20 cellular contexts compared by ENCODE assay signal in the genomic region with DNA sequence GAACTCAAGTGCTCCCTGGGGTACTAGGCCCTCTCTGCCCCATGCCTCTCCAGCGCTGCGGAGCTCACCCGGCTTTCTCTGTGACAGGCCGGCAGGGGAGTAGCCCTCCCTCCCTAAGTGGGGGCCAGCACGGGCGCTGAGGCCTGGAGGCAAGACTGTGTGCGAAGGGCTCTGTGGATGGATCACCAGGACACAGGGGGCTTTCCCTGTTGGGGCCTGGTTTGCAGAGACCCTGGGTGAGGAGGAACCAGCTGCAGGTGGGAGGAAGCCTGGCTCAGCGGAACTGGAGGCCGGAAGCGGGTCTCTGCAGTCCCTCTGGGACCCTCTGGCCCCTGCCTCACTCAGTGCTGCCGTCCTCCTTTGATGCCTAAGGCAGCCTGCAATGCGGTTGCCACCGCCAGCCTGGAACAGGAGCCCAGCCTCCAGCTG.
DNase-seq lines count a peak whose midpoint lies in the region; ATAC-seq and TF ChIP-seq lines count a peak whose summit lies in the region.
"Had no signal": no experiment of that assay in that cellular context is flagged by ENCODE, and none has a peak within 500 bp of the region (broad histone marks: within the 10 kb centered on the region; RNA-seq: fewer than 3 reads in every experiment).

No MANE protein-coding gene starts in this region.

- H3K9me3 ChIP-seq in left ventricle myocardium inferior (replicated peaks): no peaks in the 10 kb centered on the region
- H3K9me3 ChIP-seq in CD4-positive, alpha-beta memory T cell (ENCODE audit: control insufficient read depth in 1 of 2, low read length in 2 of 2): no peaks in the 10 kb centered on the region
- H3K9me3 ChIP-seq: suprapubic skin had no signal

- peaks cover 2% of the 10 kb centered on the region for H3K4me1 Mint-ChIP-seq in endothelial cell (ENCODE audit: unreplicated experiment)
- peaks cover 10 to 19% of the 10 kb centered on the region in 2 donors for H3K4me1 Mint-ChIP-seq in stimulated activated naive B cell treated with anti-CD40 and anti-IgM and Interleukin-4, amounts not matched to agents 10 μg/mL and 1 μg/mL and 100 μg/mL, for 72 hours
- H3K4me1 Mint-ChIP-seq in CD4-positive, alpha-beta memory T cell: peaks cover 3 to 8% (median 3%) of the 10 kb centered on the region in 4 donors
- no peaks in the 10 kb centered on the region for H3K4me1 Mint-ChIP-seq in activated naive CD8-positive, alpha-beta T cell treated with anti-CD3 and anti-CD28 coated beads for 36 hours

- no peak overlapping the region for H3K4me3 Mint-ChIP-seq in endothelial cell (ENCODE audit: unreplicated experiment)
- H3K4me3 Mint-ChIP-seq in stimulated activated naive B cell treated with anti-CD40 and anti-IgM and Interleukin-4, amounts not matched to agents 10 μg/mL and 1 μg/mL and 100 μg/mL, for 72 hours: no peak overlapping the region
- no peak overlapping the region for H3K4me3 Mint-ChIP-seq in CD4-positive, alpha-beta memory T cell
- no peak overlapping the region for H3K4me3 Mint-ChIP-seq in activated naive CD8-positive, alpha-beta T cell treated with anti-CD3 and anti-CD28 coated beads for 36 hours
- H3K4me3 Mint-ChIP-seq: activated CD8-positive, alpha-beta memory T cell treated with anti-CD3 and anti-CD28 coated beads, Interleukin-2, amount 10 ng/mL, durations not matched to agents 7 days and 5 days; T-helper 2 cell treated with Interferon-gamma antibody and Interleukin-4, amounts not matched to agents 5 μg/mL and 100 μg/mL, for 36 hours had no signal

- H3K27ac ChIP-seq in left ventricle myocardium inferior (replicated peaks): peak overlapping the region; percentile 74
- H3K27ac ChIP-seq in CD4-positive, alpha-beta memory T cell (ENCODE audit: low read depth, low read length): no peak overlapping the region
- H3K27ac ChIP-seq: suprapubic skin had no signal

- no peaks in the 10 kb centered on the region for H3K27me3 ChIP-seq in left ventricle myocardium inferior (ENCODE audit: low read depth)
- H3K27me3 ChIP-seq in CD4-positive, alpha-beta memory T cell (ENCODE audit: insufficient read depth, low read length): no peaks in the 10 kb centered on the region
- H3K27me3 ChIP-seq: suprapubic skin had no signal

- H3K9me3 Mint-ChIP-seq in endothelial cell (ENCODE audit: unreplicated experiment): no peaks in the 10 kb centered on the region
- H3K9me3 Mint-ChIP-seq in stimulated activated naive B cell treated with anti-CD40 and anti-IgM and Interleukin-4, amounts not matched to agents 10 μg/mL and 1 μg/mL and 100 μg/mL, for 72 hours: no peaks in the 10 kb centered on the region
- peaks cover 0 to 3% (median 0%) of the 10 kb centered on the region in 8 donors for H3K9me3 Mint-ChIP-seq in CD4-positive, alpha-beta memory T cell
- H3K9me3 Mint-ChIP-seq in activated naive CD8-positive, alpha-beta T cell treated with anti-CD3 and anti-CD28 coated beads for 36 hours: no peaks in the 10 kb centered on the region
- H3K9me3 Mint-ChIP-seq: T-helper 2 cell treated with Interferon-gamma antibody and Interleukin-4, amounts not matched to agents 5 μg/mL and 100 μg/mL, for 36 hours had no signal

- peaks cover 63% of the 10 kb centered on the region for H3K36me3 ChIP-seq in left ventricle myocardium inferior
- peaks cover 2% of the 10 kb centered on the region for H3K36me3 ChIP-seq in CD4-positive, alpha-beta memory T cell (ENCODE audit: insufficient read depth, low read length)

- POLR2A ChIA-PET in CD4-positive, alpha-beta memory T cell (lab: Charles Lee; ENCODE audit: partially characterized antibody): no interaction called here

- TF ChIP-seq CTCF in left ventricle myocardium inferior (IDR thresholded peaks at IDR 0.05; ENCODE audit: borderline replicate concordance) (no peak), endothelial cell (IDR thresholded peaks at IDR 0.05; ENCODE audit: unreplicated experiment) (no peak)

- DNase-seq in left ventricle myocardium inferior (no peak), cardiac septum (ENCODE audit: low spot score) (no peak), NCI-H345 (lab: John Stamatoyannopoulos, UW) (peak; percentile 39), endothelial cell (ENCODE audit: low spot score) (no peak), epidermal melanocyte (ENCODE audit: insufficient read length, low spot score) (no peak)
- no peak for DNase-seq in stimulated activated naive B cell treated with anti-CD40 and anti-IgM and Interleukin-4, amounts not matched to agents 10 μg/mL and 1 μg/mL and 100 μg/mL, for 72 hours
- no peak for DNase-seq in CD4-positive, alpha-beta memory T cell
- no peak for DNase-seq in activated naive CD8-positive, alpha-beta T cell treated with anti-CD3 and anti-CD28 coated beads for 36 hours
- DNase-seq: activated CD4-positive, CD25-positive, alpha-beta regulatory T cell treated with anti-CD3 and anti-CD28 coated beads, Interleukin-2, amount 50 U/mL, for 72 hours; activated CD8-positive, alpha-beta memory T cell treated with anti-CD3 and anti-CD28 coated beads, Interleukin-2, amount 10 ng/mL, durations not matched to agents 7 days and 5 days; activated gamma-delta T cell treated with Interleukin-2 at 50 U/mL for 16 hours; anterior cingulate cortex; KG1; kidney glomerular epithelial cell; midbrain; NCI-H1105 treated with DMSO at 0.1 percent for 48 hours; NCI-H446; occipital lobe had no signal

- H3K27ac Mint-ChIP-seq in endothelial cell (ENCODE audit: unreplicated experiment): peak overlapping the region; percentile 48
- H3K27ac Mint-ChIP-seq in stimulated activated naive B cell treated with anti-CD40 and anti-IgM and Interleukin-4, amounts not matched to agents 10 μg/mL and 1 μg/mL and 100 μg/mL, for 72 hours: peak overlapping the region; percentile 84
- H3K27ac Mint-ChIP-seq in CD4-positive, alpha-beta memory T cell: no peak overlapping the region
- H3K27ac Mint-ChIP-seq in activated naive CD8-positive, alpha-beta T cell treated with anti-CD3 and anti-CD28 coated beads for 36 hours: no peak overlapping the region
- H3K27ac Mint-ChIP-seq: activated CD8-positive, alpha-beta memory T cell treated with anti-CD3 and anti-CD28 coated beads, Interleukin-2, amount 10 ng/mL, durations not matched to agents 7 days and 5 days; T-helper 2 cell treated with Interferon-gamma antibody and Interleukin-4, amounts not matched to agents 5 μg/mL and 100 μg/mL, for 36 hours had no signal

- CTCF ChIA-PET in CD4-positive, alpha-beta memory T cell (lab: Charles Lee; ENCODE audit: partially characterized antibody): no interaction called here

- intact Hi-C loops in left ventricle myocardium inferior (cut with micrococcal nuclease) (loop anchor here (5.0 kb wide), 1 partner anchor 106 kb away; a partner anchor contains a TSS), cardiac septum (cut with DNase I) (loop anchor here (5.0 to 10.0 kb wide), 2 partner anchors 56 to 268 kb away; no protein-coding TSS in a partner anchor)
- intact Hi-C loops in CD4-positive, alpha-beta memory T cell (cut with micrococcal nuclease): no loop called here

- peak overlapping the region; percentile 13 for H3K4me3 ChIP-seq in left ventricle myocardium inferior
- no peak overlapping the region for H3K4me3 ChIP-seq in CD4-positive, alpha-beta memory T cell (ENCODE audit: low read length in 2 of 2)
- H3K4me3 ChIP-seq: suprapubic skin had no signal

- no peaks in the 10 kb centered on the region for H3K27me3 Mint-ChIP-seq in endothelial cell (ENCODE audit: unreplicated experiment)
- no peaks in the 10 kb centered on the region for H3K27me3 Mint-ChIP-seq in stimulated activated naive B cell treated with anti-CD40 and anti-IgM and Interleukin-4, amounts not matched to agents 10 μg/mL and 1 μg/mL and 100 μg/mL, for 72 hours
- no peaks in the 10 kb centered on the region for H3K27me3 Mint-ChIP-seq in CD4-positive, alpha-beta memory T cell
- H3K27me3 Mint-ChIP-seq in activated naive CD8-positive, alpha-beta T cell treated with anti-CD3 and anti-CD28 coated beads for 36 hours: no peaks in the 10 kb centered on the region
- H3K27me3 Mint-ChIP-seq: activated CD8-positive, alpha-beta memory T cell treated with anti-CD3 and anti-CD28 coated beads, Interleukin-2, amount 10 ng/mL, durations not matched to agents 7 days and 5 days had no signal

- peak; percentile 24 to 44 for ATAC-seq in stimulated activated naive B cell treated with anti-CD40 and anti-IgM and Interleukin-4, amounts not matched to agents 10 μg/mL and 1 μg/mL and 100 μg/mL, for 72 hours (replicated peaks)
- ATAC-seq: activated CD8-positive, alpha-beta memory T cell treated with anti-CD3 and anti-CD28 coated beads, Interleukin-2, amount 10 ng/mL, durations not matched to agents 7 days and 5 days had no signal

- peaks cover 92% of the 10 kb centered on the region for H3K4me1 ChIP-seq in left ventricle myocardium inferior
- H3K4me1 ChIP-seq in CD4-positive, alpha-beta memory T cell (ENCODE audit: insufficient read depth, low read length): no peaks in the 10 kb centered on the region

- peaks cover 13% of the 10 kb centered on the region for H3K36me3 Mint-ChIP-seq in endothelial cell (ENCODE audit: low read depth, unreplicated experiment)
- H3K36me3 Mint-ChIP-seq in stimulated activated naive B cell treated with anti-CD40 and anti-IgM and Interleukin-4, amounts not matched to agents 10 μg/mL and 1 μg/mL and 100 μg/mL, for 72 hours: peaks cover 6 to 17% of the 10 kb centered on the region in 2 donors
- H3K36me3 Mint-ChIP-seq in CD4-positive, alpha-beta memory T cell: peaks cover 0 to 9% of the 10 kb centered on the region in 2 donors
- H3K36me3 Mint-ChIP-seq in activated naive CD8-positive, alpha-beta T cell treated with anti-CD3 and anti-CD28 coated beads for 36 hours: no peaks in the 10 kb centered on the region

Comparison
In these comparisons a context has a peak if more than half of its experiments do, and no peak if none do; other contexts are left out.
1. H3K27ac Mint-ChIP-seq: peak in endothelial cell (single experiment) and stimulated activated naive B cell treated with anti-CD40 and anti-IgM and Interleukin-4, amounts not matched to agents 10 μg/mL and 1 μg/mL and 100 μg/mL, for 72 hours (single experiment); none in CD4-positive, alpha-beta memory T cell (0 of 7) and activated naive CD8-positive, alpha-beta T cell treated with anti-CD3 and anti-CD28 coated beads for 36 hours (single experiment).